ENCODE assay signal across 10 cellular contexts in genomic region chr1:110555807-110556470, GRCh38. TPM values are rescaled to one million over a fixed set of nuclear protein-coding genes. Genes with fewer than 3 reads are reported as not detected.
DNase-seq lines count a peak whose midpoint lies in the region; ATAC-seq, FAIRE-seq and TF ChIP-seq lines count a peak whose summit lies in the region.
"Had no signal": no experiment of that assay in that cellular context is flagged by ENCODE, and none has a peak within 500 bp of the region (broad histone marks: within the 10 kb centered on the region; RNA-seq: fewer than 3 reads in every experiment).

No MANE protein-coding gene starts in this region.

- no TSS peak for BruUV-seq in Caco-2 (replicated peaks; lab: Mats Ljungman, UMichigan)

- no peaks in the 10 kb centered on the region for H3K4me1 Mint-ChIP-seq in Caco-2 (ENCODE audit: low read depth, unreplicated experiment)

- peak overlapping the region in 1 of 2 experiments; percentile 63; a peak in 2 of 6 replicates for H3K27ac ChIP-seq in A549
- H3K27ac ChIP-seq in esophagus squamous epithelium, result peak overlapping the region in 1 of 4 donors; percentile 29
- no peak overlapping the region for H3K27ac ChIP-seq in neural cell (ENCODE audit: low read length)

- TF ChIP-seq CTCF in A549 (IDR thresholded peaks at IDR 0.05), result no peak
- TF ChIP-seq CTCF in esophagus squamous epithelium (IDR thresholded peaks at IDR 0.05), result no peak
- no peak for TF ChIP-seq CTCF in neural cell (IDR thresholded peaks at IDR 0.05; ENCODE audit: poor library complexity, severe bottlenecking)
- TF ChIP-seq CTCF in Caco-2 (IDR thresholded peaks at IDR 0.05; ENCODE audit: insufficient read depth in 1 of 2, low read depth in 1 of 2, low read length in 1 of 2, severe bottlenecking in 1 of 2, unreplicated experiment in 1 of 2), result no peak

- H3K27me3 ChIP-seq in esophagus squamous epithelium, result peaks cover 0 to 77% (median 0%) of the 10 kb centered on the region in 4 donors
- peaks cover 32% of the 10 kb centered on the region for H3K27me3 ChIP-seq in neural cell (ENCODE audit: insufficient read depth, low read depth, low read length)
- H3K27me3 ChIP-seq in Caco-2 (replicated peaks; ENCODE audit: control insufficient read depth, insufficient read depth, low read length), result no peaks in the 10 kb centered on the region

- no peaks in the 10 kb centered on the region for H3K36me3 Mint-ChIP-seq in Caco-2 (ENCODE audit: insufficient read depth, unreplicated experiment)

- CTCF ChIA-PET in A549 (lab: Yijun Ruan, JAX) (interaction anchor here (0.8 to 5.5 kb wide), 13 partner anchors 9 to 229 kb away, joined by 3 to 20 read pairs (median 4); partner anchors contain the start of gene KCNA2), Caco-2 (lab: Charles Lee) (interaction anchor here (0.6 kb wide), 2 partner anchors 17 to 209 kb away, joined by 3 to 5 read pairs; no protein-coding TSS in a partner anchor)

- no peaks in the 10 kb centered on the region for H3F3A ChIP-seq in neural cell (ENCODE audit: insufficient read depth, low read length, poor library complexity, severe bottlenecking)

- H3K36me3 ChIP-seq in esophagus squamous epithelium (no peaks in the 10 kb centered on the region), neural cell (ENCODE audit: insufficient read depth, low read length) (no peaks in the 10 kb centered on the region), Caco-2 (ENCODE audit: control insufficient read depth, insufficient read depth, low read length) (no peaks in the 10 kb centered on the region)

- 52% methylated on average over 9 of the region's 11 CpGs for WGBS in A549 (ENCODE audit: missing lambda C conversion rate)
- WGBS in esophagus squamous epithelium, 2 donors, result 29 to 55% methylated on average over 4 to 5 of the region's 11 CpGs

- H3K4me2 ChIP-seq in A549 (peak overlapping the region; percentile 75), neural cell (ENCODE audit: low read length) (no peak overlapping the region)

- no peak for TF ChIP-seq POLR2A in A549 (IDR thresholded peaks at IDR 0.05; ENCODE audit: low read length)
- no peak for TF ChIP-seq POLR2A in esophagus squamous epithelium (IDR thresholded peaks at IDR 0.05)

- no peak overlapping the region for H3K4me3 Mint-ChIP-seq in Caco-2 (ENCODE audit: unreplicated experiment)

- no peaks in the 10 kb centered on the region for H3K9me3 ChIP-seq in A549
- H3K9me3 ChIP-seq in esophagus squamous epithelium, result no peaks in the 10 kb centered on the region
- no peaks in the 10 kb centered on the region for H3K9me3 ChIP-seq in neural cell (ENCODE audit: low read length)
- no peaks in the 10 kb centered on the region for H3K9me3 ChIP-seq in Caco-2

- intact Hi-C loops in esophagus squamous epithelium (cut with DNase I), result loop anchor here (5.0 kb wide), 1 partner anchor 61 kb away; no protein-coding TSS in a partner anchor
- intact Hi-C loops in Caco-2 (cut with micrococcal nuclease; ENCODE audit: unreplicated experiment), result no loop called here

- POLR2A ChIA-PET in A549 (lab: Yijun Ruan, JAX) (no interaction called here), Caco-2 (lab: Charles Lee) (no interaction called here)

- FAIRE-seq in A549 (lab: Jason Lieb, UNC), result no peak

- H3K4me1 ChIP-seq in A549 (no peaks in the 10 kb centered on the region), esophagus squamous epithelium (peaks cover 10 to 15% (median 10%) of the 10 kb centered on the region in 3 donors), Caco-2 (no peaks in the 10 kb centered on the region)

- TF ChIP-seq RAD21 in A549 (conservative IDR thresholded peaks at IDR 0.05 in 1 of 2, IDR thresholded peaks at IDR 0.05 in 1 of 2) (no peak), neural cell (conservative IDR thresholded peaks at IDR 0.05) (no peak)

- DNase-seq in A549 (ENCODE audit: low read depth in 1 of 2, low spot score in 1 of 2) (no peak), M059J (ENCODE audit: low read depth) (peak; percentile 29), esophagus squamous epithelium (lab: John Stamatoyannopoulos, UW) (no peak), Caco-2 (no peak), NCI-H2107 treated with DMSO at 0.1 percent for 48 hours (lab: John Stamatoyannopoulos, UW; ENCODE audit: unreplicated experiment) (no peak)

- no peaks in the 10 kb centered on the region for H3K9me3 Mint-ChIP-seq in Caco-2 (ENCODE audit: unreplicated experiment)

- H3K27me3 Mint-ChIP-seq in Caco-2 (ENCODE audit: insufficient read depth, unreplicated experiment), result peaks cover 26% of the 10 kb centered on the region

- H3K4me3 ChIP-seq in A549 (peak overlapping the region; percentile 40), esophagus squamous epithelium (peak overlapping the region; percentile 17 to 61 (median 33)), neural cell (ENCODE audit: low read length) (peak overlapping the region; percentile 61), Caco-2 (ENCODE audit: low read depth, low read length) (no peak overlapping the region)

- no peaks in the 10 kb centered on the region for H4K20me1 ChIP-seq in neural cell (ENCODE audit: insufficient read depth)

- H2AFZ ChIP-seq in neural cell (ENCODE audit: low read depth, low read length), result no peak overlapping the region

- H3K9ac ChIP-seq in neural cell (ENCODE audit: low read length), result no peak overlapping the region

- TF ChIP-seq EP300 in A549 (IDR thresholded peaks at IDR 0.05) (no peak), neural cell (conservative IDR thresholded peaks at IDR 0.05; ENCODE audit: poor library complexity, severe bottlenecking) (no peak)

- H3K79me2 ChIP-seq in neural cell (replicated peaks; ENCODE audit: insufficient read depth, low read length), result no peaks in the 10 kb centered on the region

- no peak overlapping the region for H3K27ac Mint-ChIP-seq in Caco-2 (ENCODE audit: unreplicated experiment)
- H3K27ac Mint-ChIP-seq: progenitor cell of endocrine pancreas had no signal

- H3K9me2 ChIP-seq in neural cell (ENCODE audit: insufficient read depth, low read length), result no peaks in the 10 kb centered on the region

- ATAC-seq in A549 (peak; percentile 14 to 55; a peak in 3 of 6 replicates), HG02884 (IDR thresholded peaks at IDR 0.05; ENCODE audit: unreplicated experiment) (no peak), HG02610 (IDR thresholded peaks at IDR 0.05; ENCODE audit: unreplicated experiment) (no peak)

TF ChIP-seq in A549, 52 proteins besides CTCF, POLR2A, EP300 and RAD21 (continues in another document):
- TF ChIP-seq BHLHE40 (IDR thresholded peaks at IDR 0.05; ENCODE audit: low read depth, low read length) (no peak), GATA3 (IDR thresholded peaks at IDR 0.05; ENCODE audit: borderline replicate concordance) (no peak), MYC (IDR thresholded peaks at IDR 0.05; ENCODE audit: borderline replicate concordance, low read length) (no peak)
- TF ChIP-seq, protein P1, sequence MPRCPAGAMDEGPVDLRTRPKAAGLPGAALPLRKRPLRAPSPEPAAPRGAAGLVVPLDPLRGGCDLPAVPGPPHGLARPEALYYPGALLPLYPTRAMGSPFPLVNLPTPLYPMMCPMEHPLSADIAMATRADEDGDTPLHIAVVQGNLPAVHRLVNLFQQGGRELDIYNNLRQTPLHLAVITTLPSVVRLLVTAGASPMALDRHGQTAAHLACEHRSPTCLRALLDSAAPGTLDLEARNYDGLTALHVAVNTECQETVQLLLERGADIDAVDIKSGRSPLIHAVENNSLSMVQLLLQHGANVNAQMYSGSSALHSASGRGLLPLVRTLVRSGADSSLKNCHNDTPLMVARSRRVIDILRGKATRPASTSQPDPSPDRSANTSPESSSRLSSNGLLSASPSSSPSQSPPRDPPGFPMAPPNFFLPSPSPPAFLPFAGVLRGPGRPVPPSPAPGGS (IDR thresholded peaks at IDR 0.05), result no peak

TF ChIP-seq in neural cell, 6 proteins besides CTCF, POLR2A, EP300 and RAD21 (continues in another document):
- no peak for TF ChIP-seq MXI1 (conservative IDR thresholded peaks at IDR 0.05; ENCODE audit: poor library complexity, severe bottlenecking)
- no peak for TF ChIP-seq SMC3 (conservative IDR thresholded peaks at IDR 0.05; ENCODE audit: poor library complexity)

RNA-seq across cellular contexts. Expression of gene KCNA10, which starts 37.0 kb away (rescaled TPM):
- not detected in 2 replicates for polyA plus RNA-seq in A549 (2011; rRNA removed)
- not detected in 2 replicates for polyA plus RNA-seq in A549 (2012; cell fraction: cytosol; rRNA removed)
- not detected in 2 replicates for polyA plus RNA-seq in A549 (2012; cell fraction: nucleus; rRNA removed)
- not detected in 3 replicates for polyA plus RNA-seq in A549 (2017; fragmentation: RNase III; extraction: RNeasy Plus Mini Kit Qiagen cat#74134 plus additional on column Dnase treatment)
- not detected in 2 replicates for polyA minus RNA-seq in A549 (2011; rRNA and poly(A)+ RNA removed)
- total RNA-seq in M059J (2014; rRNA removed; shearing (Covaris generic)), result not detected in 2 replicates
- total RNA-seq in esophagus squamous epithelium, result not detected
- polyA plus RNA-seq in neural cell, result not detected in 2 replicates
- not detected in 2 replicates for polyA minus RNA-seq in neural cell
- total RNA-seq in Caco-2 (2022), result not detected in 2 replicates
- total RNA-seq: dermis microvascular lymphatic vessel endothelial cell, progenitor cell of endocrine pancreas had no signal

RNA-seq across cellular contexts. Expression of gene KCNA2, which starts 50.2 kb away (rescaled TPM):
- 0.05 TPM in 2 replicates for polyA plus RNA-seq in A549 (2011; rRNA removed)
- not detected in 2 replicates for polyA plus RNA-seq in A549 (2012; cell fraction: cytosol; rRNA removed)
- polyA plus RNA-seq in A549 (2012; cell fraction: nucleus; rRNA removed), result not detected in 2 replicates
- 0.03 to 0.05 TPM (median 0.04 TPM) in 3 replicates for polyA plus RNA-seq in A549 (2017; fragmentation: RNase III; extraction: RNeasy Plus Mini Kit Qiagen cat#74134 plus additional on column Dnase treatment)
- polyA minus RNA-seq in A549 (2011; rRNA and poly(A)+ RNA removed), result 0.04 and 0.10 TPM in 2 replicates
- not detected in 2 replicates for total RNA-seq in M059J (2014; rRNA removed; shearing (Covaris generic))
- 1 to 10 TPM in 1 of 4 donors, under 1 TPM in 3; 0.04 to 2.0 (median 0.67) TPM for total RNA-seq in esophagus squamous epithelium
- polyA plus RNA-seq in neural cell, result 3.4 and 4.0 TPM in 2 replicates
- 7.3 and 8.7 TPM in 2 replicates for polyA minus RNA-seq in neural cell
- 0.11 TPM in 1 of 2 replicates, not detected in the other for total RNA-seq in Caco-2 (2022)
- total RNA-seq: dermis microvascular lymphatic vessel endothelial cell had no signal

Comparison
In these comparisons a context has a peak if more than half of its experiments do, and no peak if none do; other contexts are left out.
1. ATAC-seq: peak in A549 (2 of 2); none in HG02884 (single experiment) and HG02610 (single experiment).